8 cellular contexts compared by ENCODE assay signal in the genomic region with DNA sequence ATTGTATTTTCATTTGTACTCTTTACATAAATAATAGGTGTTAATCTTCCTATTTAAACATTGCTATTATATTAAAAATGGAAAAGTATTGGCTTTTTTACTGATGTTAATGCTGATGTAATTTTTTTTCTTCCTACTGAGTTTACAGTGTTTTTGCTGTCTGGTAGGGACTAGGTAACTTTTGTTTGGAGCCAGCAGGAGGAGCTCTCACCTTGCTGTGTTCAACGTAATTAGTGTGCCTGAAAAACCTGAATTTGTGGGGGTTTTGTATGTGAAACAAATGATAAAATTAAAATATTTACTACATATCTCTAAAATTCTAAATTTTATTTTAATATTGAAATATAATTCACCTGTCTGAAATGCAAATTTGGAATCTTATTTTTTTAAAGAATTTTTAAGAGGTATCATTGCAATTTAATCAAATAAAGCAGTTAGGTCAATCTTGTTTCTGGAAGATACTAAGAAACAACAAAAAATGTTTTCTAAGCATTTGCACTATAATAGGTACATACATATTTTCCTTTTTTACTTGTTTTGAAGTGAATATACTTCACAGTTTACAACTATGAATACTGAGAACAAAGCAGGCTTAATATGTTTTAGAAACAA. TPM values are rescaled to one million over a fixed set of nuclear protein-coding genes. Genes with fewer than 3 reads are reported as not detected.
DNase-seq lines count a peak whose midpoint lies in the region; ATAC-seq, FAIRE-seq and TF ChIP-seq lines count a peak whose summit lies in the region.

No MANE protein-coding gene starts in this region.

- H3K4me2 ChIP-seq in PC-3 (ENCODE audit: low read length) = no peak overlapping the region
- H3K4me2 ChIP-seq in endothelial cell of umbilical vein (ENCODE audit: insufficient read depth, low read length) = no peak overlapping the region

- H3K4me1 Mint-ChIP-seq in progenitor cell of endocrine pancreas (ENCODE audit: low read depth) = no peaks in the 10 kb centered on the region
- H3K4me1 Mint-ChIP-seq in activated CD8-positive, alpha-beta memory T cell treated with anti-CD3 and anti-CD28 coated beads, Interleukin-2, amount 10 ng/mL, durations not matched to agents 7 days and 5 days = no peaks in the 10 kb centered on the region

- no peaks in the 10 kb centered on the region for H3K9me3 Mint-ChIP-seq in progenitor cell of endocrine pancreas (ENCODE audit: low read depth)
- H3K9me3 Mint-ChIP-seq in activated CD8-positive, alpha-beta memory T cell treated with anti-CD3 and anti-CD28 coated beads, Interleukin-2, amount 10 ng/mL, durations not matched to agents 7 days and 5 days (ENCODE audit: low read depth) = no peaks in the 10 kb centered on the region

- H3K27ac ChIP-seq in PC-3 (ENCODE audit: low read length) (no peak overlapping the region), endothelial cell of umbilical vein (ENCODE audit: insufficient read depth, low read depth, low read length) (no peak overlapping the region)

- ATAC-seq in GM18867 (IDR thresholded peaks at IDR 0.05; ENCODE audit: unreplicated experiment) (peak; percentile 78), PC-3 (peak; percentile 67)
- ATAC-seq in activated CD8-positive, alpha-beta memory T cell treated with anti-CD3 and anti-CD28 coated beads, Interleukin-2, amount 10 ng/mL, durations not matched to agents 7 days and 5 days = no peak

- H3K9me1 ChIP-seq in endothelial cell of umbilical vein (replicated peaks; ENCODE audit: control insufficient read depth, extremely low read depth, insufficient read depth, low read length) = no peaks in the 10 kb centered on the region

- H3K36me3 ChIP-seq in PC-3 (ENCODE audit: low read depth, low read length) (no peaks in the 10 kb centered on the region), endothelial cell of umbilical vein (ENCODE audit: control insufficient read depth in 2 of 2, extremely low read depth in 1 of 2, insufficient read depth in 2 of 2, low read length in 2 of 2) (no peaks in the 10 kb centered on the region)

- TF ChIP-seq POLR2A in endothelial cell of umbilical vein (IDR thresholded peaks at IDR 0.05; ENCODE audit: low read depth, low read length) = no peak

- H2AFZ ChIP-seq in PC-3 (ENCODE audit: low read length) (no peak overlapping the region), endothelial cell of umbilical vein (ENCODE audit: low read depth, low read length) (no peak overlapping the region)

- TF ChIP-seq CTCF in PC-3 (conservative IDR thresholded peaks at IDR 0.05; ENCODE audit: low read depth, low read length) (peak; percentile 78), endothelial cell of umbilical vein (IDR thresholded peaks at IDR 0.05; ENCODE audit: extremely low read depth in 1 of 2, insufficient read depth in 1 of 2, low read depth in 1 of 2, low read length in 2 of 2) (peak; percentile 57), progenitor cell of endocrine pancreas (IDR thresholded peaks at IDR 0.05; ENCODE audit: unreplicated experiment) (peak; percentile 94)

- no peak overlapping the region for H3K27ac Mint-ChIP-seq in progenitor cell of endocrine pancreas
- no peak overlapping the region for H3K27ac Mint-ChIP-seq in activated CD8-positive, alpha-beta memory T cell treated with anti-CD3 and anti-CD28 coated beads, Interleukin-2, amount 10 ng/mL, durations not matched to agents 7 days and 5 days

- no peaks in the 10 kb centered on the region for H4K20me1 ChIP-seq in PC-3 (ENCODE audit: low read length)
- no peaks in the 10 kb centered on the region for H4K20me1 ChIP-seq in endothelial cell of umbilical vein (replicated peaks; ENCODE audit: control insufficient read depth, extremely low read depth, insufficient read depth, low read length)

- intact Hi-C loops in PC-3 (cut with micrococcal nuclease) (loop anchor here (1.0 to 10.0 kb wide), 5 partner anchors 48 to 856 kb away; a partner anchor contains a TSS), endothelial cell of umbilical vein (cut with micrococcal nuclease) (loop anchor here (1.0 to 2.0 kb wide), 2 partner anchors 856 to 1160 kb away; no protein-coding TSS in a partner anchor)

- H3K27me3 Mint-ChIP-seq in progenitor cell of endocrine pancreas = no peaks in the 10 kb centered on the region
- no peaks in the 10 kb centered on the region for H3K27me3 Mint-ChIP-seq in activated CD8-positive, alpha-beta memory T cell treated with anti-CD3 and anti-CD28 coated beads, Interleukin-2, amount 10 ng/mL, durations not matched to agents 7 days and 5 days

- no peaks in the 10 kb centered on the region for H3F3A ChIP-seq in PC-3 (ENCODE audit: low read length, unreplicated experiment)

- H3K27me3 ChIP-seq in PC-3 (ENCODE audit: low read length) (no peaks in the 10 kb centered on the region), endothelial cell of umbilical vein (ENCODE audit: control insufficient read depth in 2 of 2, insufficient read depth in 2 of 2, low read length in 2 of 2) (no peaks in the 10 kb centered on the region)

- H3K9ac ChIP-seq in PC-3 (ENCODE audit: low read length) (no peak overlapping the region), endothelial cell of umbilical vein (replicated peaks; ENCODE audit: extremely low read depth, insufficient read depth, low read length) (no peak overlapping the region)

- no peaks in the 10 kb centered on the region for H3K4me1 ChIP-seq in PC-3 (ENCODE audit: insufficient read depth, low read length)
- H3K4me1 ChIP-seq in endothelial cell of umbilical vein (ENCODE audit: control insufficient read depth, extremely low read depth, insufficient read depth, low read length) = no peaks in the 10 kb centered on the region

- dilution Hi-C loops in endothelial cell of umbilical vein (cut with MboI; ENCODE audit: extremely low pct_ligation_motif_present, low sequenced_read_pairs) = no loop called here

- H3K9me2 ChIP-seq in PC-3 (replicated peaks; ENCODE audit: low read length) = no peaks in the 10 kb centered on the region

- H3K9me3 ChIP-seq in PC-3 (ENCODE audit: low read length) (no peaks in the 10 kb centered on the region), endothelial cell of umbilical vein (replicated peaks; ENCODE audit: control insufficient read depth, insufficient read depth, low read length) (no peaks in the 10 kb centered on the region)

- BruUV-seq in PC-3 (replicated peaks; lab: Mats Ljungman, UMichigan) = no TSS peak
- BruUV-seq in endothelial cell of umbilical vein (replicated peaks; lab: Mats Ljungman, UMichigan) = no TSS peak

- no peak for FAIRE-seq in endothelial cell of umbilical vein (lab: Jason Lieb, UNC)

- no peaks in the 10 kb centered on the region for H3K79me2 ChIP-seq in PC-3 (ENCODE audit: low read length)
- H3K79me2 ChIP-seq in endothelial cell of umbilical vein (ENCODE audit: control insufficient read depth, insufficient read depth, low read length) = no peaks in the 10 kb centered on the region

- no peak overlapping the region for H3K4me3 Mint-ChIP-seq in progenitor cell of endocrine pancreas (ENCODE audit: low read depth)
- H3K4me3 Mint-ChIP-seq in activated CD8-positive, alpha-beta memory T cell treated with anti-CD3 and anti-CD28 coated beads, Interleukin-2, amount 10 ng/mL, durations not matched to agents 7 days and 5 days = no peak overlapping the region

- H3K4me3 ChIP-seq in PC-3 (ENCODE audit: low read length) (no peak overlapping the region), endothelial cell of umbilical vein (replicated peaks in 1 of 3; ENCODE audit: insufficient read depth in 1 of 3, low read depth in 1 of 3, low read length in 3 of 3) (no peak overlapping the region)

- peak; percentile 9 for DNase-seq in AG20443 (ENCODE audit: low spot score)
- DNase-seq in KBM-7 = peak; percentile 33
- peak; percentile 63 for DNase-seq in PC-3
- peak; percentile 28 for DNase-seq in endothelial cell of umbilical vein (ENCODE audit: low read depth, low spot score)
- no peak for DNase-seq in progenitor cell of endocrine pancreas (ENCODE audit: low spot score, unreplicated experiment)
- no peak for DNase-seq in activated CD8-positive, alpha-beta memory T cell treated with anti-CD3 and anti-CD28 coated beads, Interleukin-2, amount 10 ng/mL, durations not matched to agents 7 days and 5 days
- no peak for DNase-seq in activated gamma-delta T cell (lab: John Stamatoyannopoulos, UW)

- in situ Hi-C loops in KBM-7 (cut with MboI; ENCODE audit: low pct_unique_long_range_greater_than_20kb, low sequenced_read_pairs) = no loop called here

- H3K36me3 Mint-ChIP-seq in progenitor cell of endocrine pancreas (ENCODE audit: insufficient read depth) = no peaks in the 10 kb centered on the region
- no peaks in the 10 kb centered on the region for H3K36me3 Mint-ChIP-seq in activated CD8-positive, alpha-beta memory T cell treated with anti-CD3 and anti-CD28 coated beads, Interleukin-2, amount 10 ng/mL, durations not matched to agents 7 days and 5 days

- CTCF ChIA-PET in PC-3 (lab: Charles Lee) (interaction anchor here (0.6 kb wide), 1 partner anchor 32 kb away, joined by 3 read pairs; no protein-coding TSS in a partner anchor), endothelial cell of umbilical vein (lab: Charles Lee) (interaction anchor here (1.6 to 3.7 kb wide), 4 partner anchors 10 to 1160 kb away, joined by 5 to 53 read pairs (median 21); no protein-coding TSS in a partner anchor)
- CTCF ChIA-PET in activated CD8-positive, alpha-beta memory T cell treated with anti-CD3 and anti-CD28 coated beads, Interleukin-2, amount 10 ng/mL, durations not matched to agents 7 days and 5 days (lab: Charles Lee) = interaction anchor here (1.1 to 1.3 kb wide), 2 partner anchors 24 to 856 kb away, joined by 3 to 5 read pairs; no protein-coding TSS in a partner anchor

- POLR2A ChIA-PET in PC-3 (lab: Charles Lee; ENCODE audit: unreplicated experiment) = no interaction called here
- POLR2A ChIA-PET in endothelial cell of umbilical vein (lab: Charles Lee) = no interaction called here

TF ChIP-seq in endothelial cell of umbilical vein, 7 proteins besides CTCF, POLR2A, EP300 and RAD21 (continues in another document):
- TF ChIP-seq MYC (IDR thresholded peaks at IDR 0.05; ENCODE audit: low read depth, low read length) = no peak
- TF ChIP-seq, protein P1, sequence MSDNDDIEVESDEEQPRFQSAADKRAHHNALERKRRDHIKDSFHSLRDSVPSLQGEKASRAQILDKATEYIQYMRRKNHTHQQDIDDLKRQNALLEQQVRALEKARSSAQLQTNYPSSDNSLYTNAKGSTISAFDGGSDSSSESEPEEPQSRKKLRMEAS (IDR thresholded peaks at IDR 0.05; ENCODE audit: insufficient read depth, insufficient read length) = no peak

RNA-seq across cellular contexts. Expression of a gene that starts 48.8 kb away (rescaled TPM):
- total RNA-seq in PC-3 (2014; rRNA removed) (1.8 and 3.6 TPM in 2 replicates), endothelial cell of umbilical vein (0.28 TPM in 1 of 2 replicates, not detected in the other), progenitor cell of endocrine pancreas (16.5 and 17.3 TPM in 2 replicates)
- not detected in 2 replicates for polyA plus RNA-seq in endothelial cell of umbilical vein
- polyA plus RNA-seq in endothelial cell of umbilical vein (2011; cell fraction: cytosol; rRNA removed) = 0.06 TPM in 1 of 2 replicates, not detected in the other
- not detected in 2 replicates for polyA plus RNA-seq in endothelial cell of umbilical vein (2011; cell fraction: nucleus; rRNA removed)
- not detected in 2 replicates for polyA plus RNA-seq in endothelial cell of umbilical vein (2012)
- not detected in 2 replicates for polyA minus RNA-seq in endothelial cell of umbilical vein
- polyA minus RNA-seq in endothelial cell of umbilical vein (2011; cell fraction: cytosol; rRNA and poly(A)+ RNA removed) = 0.61 TPM
- 0.24 and 0.38 TPM in 2 replicates for polyA minus RNA-seq in endothelial cell of umbilical vein (2011; cell fraction: nucleus; rRNA and poly(A)+ RNA removed)
- total RNA-seq in activated CD8-positive, alpha-beta memory T cell treated with anti-CD3 and anti-CD28 coated beads, Interleukin-2, amount 10 ng/mL, durations not matched to agents 7 days and 5 days = not detected

Comparison
In these comparisons a context has a peak if more than half of its experiments do, and no peak if none do; other contexts are left out.
1. DNase-seq: peak in AG20443 (single experiment), KBM-7 (single experiment), PC-3 (single experiment) and endothelial cell of umbilical vein (single experiment); none in progenitor cell of endocrine pancreas (single experiment), activated CD8-positive, alpha-beta memory T cell treated with anti-CD3 and anti-CD28 coated beads, Interleukin-2, amount 10 ng/mL, durations not matched to agents 7 days and 5 days (single experiment) and activated gamma-delta T cell (single experiment).
2. Peak in every context shown above with its lines, with median percentiles within 50 percentile points of each other: CTCF ChIP-seq.